In the genomic region with DNA sequence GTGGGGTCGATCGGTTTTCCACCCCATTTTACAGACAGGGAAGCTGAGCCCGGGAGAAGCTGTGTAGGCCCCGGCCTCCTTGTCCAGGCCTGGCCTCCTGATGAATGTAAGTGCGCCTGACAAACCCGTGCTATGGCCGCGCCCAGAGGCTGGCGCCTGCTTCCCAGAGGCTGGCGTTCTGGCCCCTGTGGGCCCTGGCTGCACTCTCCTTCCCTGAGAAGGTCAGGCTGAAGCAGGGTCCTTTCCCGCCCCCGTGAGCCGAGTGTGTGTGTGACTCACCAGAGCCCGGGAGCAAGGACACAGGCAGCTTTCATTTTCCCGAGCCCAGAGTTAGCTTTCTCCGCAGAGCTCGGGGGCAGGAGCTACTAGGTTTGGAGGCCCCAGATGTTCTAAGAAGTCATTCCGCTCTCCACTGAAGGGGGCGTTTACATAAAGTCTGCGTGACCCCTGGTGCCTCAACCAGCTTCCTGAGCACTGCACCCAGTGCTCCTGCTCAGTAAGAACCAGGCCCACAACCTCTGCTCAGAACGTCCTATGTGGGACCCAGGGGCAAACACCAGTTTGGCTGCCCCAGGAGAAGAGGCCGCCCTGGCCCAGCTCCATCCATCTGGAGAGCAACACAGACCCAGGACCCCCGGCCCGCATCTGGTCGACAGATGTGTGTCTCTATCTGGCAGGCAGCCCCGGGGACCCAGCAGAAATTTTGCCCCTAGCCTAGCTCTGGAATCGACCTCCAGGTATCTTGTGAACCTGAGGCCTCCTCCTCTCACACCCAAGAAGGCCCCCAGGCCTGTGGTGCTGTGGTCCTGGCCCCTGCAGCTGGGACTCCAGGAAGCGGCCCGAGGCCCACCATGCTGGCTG, we compare ENCODE assay signal across 22 cellular contexts. TPM values are rescaled to one million over a fixed set of nuclear protein-coding genes. Genes with fewer than 3 reads are reported as not detected.
DNase-seq lines count a peak whose midpoint lies in the region; ATAC-seq and TF ChIP-seq lines count a peak whose summit lies in the region.
"Had no signal": no experiment of that assay in that cellular context is flagged by ENCODE, and none has a peak within 500 bp of the region (broad histone marks: within the 10 kb centered on the region; RNA-seq: fewer than 3 reads in every experiment).

No MANE protein-coding gene starts in this region.

- H3K4me3 ChIP-seq in ACC112 (ENCODE audit: low read depth, low read length) (peak overlapping the region; percentile 3; the same call in 1 of the 2 replicates), foreskin fibroblast (ENCODE audit: low read depth in 1 of 2, low read length in 2 of 2) (no peak overlapping the region), uterus (no peak overlapping the region)
- no peak overlapping the region for H3K4me3 ChIP-seq in effector memory CD4-positive, alpha-beta T cell (ENCODE audit: insufficient read depth, low read depth, low read length, poor library complexity, severe bottlenecking)
- H3K4me3 ChIP-seq: A549, body of pancreas, upper lobe of right lung had no signal

- H3K79me2 ChIP-seq in ACC112 (ENCODE audit: control insufficient read depth, insufficient read depth, low read length, unreplicated experiment) = no peaks in the 10 kb centered on the region

- H3K27me3 ChIP-seq in ACC112 (ENCODE audit: insufficient read depth, low read length) (no peaks in the 10 kb centered on the region), uterus (no peaks in the 10 kb centered on the region)
- H3K27me3 ChIP-seq in effector memory CD4-positive, alpha-beta T cell (replicated peaks; ENCODE audit: control insufficient read depth, insufficient read depth, low read length, poor library complexity, severe bottlenecking) = no peaks in the 10 kb centered on the region
- H3K27me3 ChIP-seq: body of pancreas, upper lobe of right lung had no signal

- TF ChIP-seq CTCF in foreskin fibroblast (IDR thresholded peaks at IDR 0.05; ENCODE audit: low read depth, low read length) (no peak), uterus (IDR thresholded peaks at IDR 0.05) (no peak)

- intact Hi-C loops in uterus (cut with DNase I; ENCODE audit: low total_unique reads) = loop anchor here (10.0 kb wide), 2 partner anchors 226 to 274 kb away; no protein-coding TSS in a partner anchor

- H2AFZ ChIP-seq in ACC112 (ENCODE audit: low read length, unreplicated experiment) = no peak overlapping the region

- H3K27ac ChIP-seq in ACC112 (ENCODE audit: low read depth, low read length) (peak overlapping the region; percentile 8; the same call in 1 of the 2 replicates), uterus (no peak overlapping the region)
- no peak overlapping the region for H3K27ac ChIP-seq in effector memory CD4-positive, alpha-beta T cell (ENCODE audit: insufficient read depth, low read length, poor library complexity, severe bottlenecking)
- H3K27ac ChIP-seq: A549, body of pancreas, epithelial cell of prostate, HL-60, upper lobe of right lung had no signal

- H3K4me1 ChIP-seq in ACC112 (ENCODE audit: control insufficient read depth, insufficient read depth, low read length, unreplicated experiment) = peaks cover 13% of the 10 kb centered on the region
- H3K4me1 ChIP-seq in uterus = no peaks in the 10 kb centered on the region
- H3K4me1 ChIP-seq in effector memory CD4-positive, alpha-beta T cell (ENCODE audit: control insufficient read depth, insufficient read depth, low read length, poor library complexity, severe bottlenecking) = no peaks in the 10 kb centered on the region
- H3K4me1 ChIP-seq: A549 had no signal

- ATAC-seq in GM18858 (IDR thresholded peaks at IDR 0.05; ENCODE audit: unreplicated experiment) = no peak
- ATAC-seq: A549; activated CD4-positive, alpha-beta T cell treated with anti-CD3 and anti-CD28 coated beads for 36 hours; body of pancreas; stimulated activated naive CD8-positive, alpha-beta T cell treated with anti-CD3 and anti-CD28 coated beads, Interleukin-15, amount 100 ng/mL, for 72 hours; upper lobe of right lung had no signal

- no peaks in the 10 kb centered on the region for H3K36me3 ChIP-seq in ACC112 (ENCODE audit: insufficient read depth, low read length)
- no peaks in the 10 kb centered on the region for H3K36me3 ChIP-seq in uterus
- peaks cover 15% of the 10 kb centered on the region for H3K36me3 ChIP-seq in effector memory CD4-positive, alpha-beta T cell (ENCODE audit: control insufficient read depth, insufficient read depth, low read length)

- DNase-seq in GM03348 (ENCODE audit: low spot score) (peak; percentile 29), amniotic epithelial cell (ENCODE audit: low read depth) (peak; percentile 45), foreskin fibroblast (peak; percentile 81 to 91), uterus (no peak), KG1 (lab: John Stamatoyannopoulos, UW) (no peak)
- no peak for DNase-seq in effector memory CD4-positive, alpha-beta T cell
- DNase-seq: activated CD4-positive, alpha-beta T cell treated with anti-CD3 and anti-CD28 coated beads for 36 hours; activated CD8-positive, alpha-beta memory T cell treated with anti-CD3 and anti-CD28 coated beads, Interleukin-2, amount 50 U/mL, for 48 hours; NCI-H748 treated with DMSO at 0.1 percent for 48 hours; nephron progenitor cell; stimulated activated naive CD8-positive, alpha-beta T cell treated with anti-CD3 and anti-CD28 coated beads, Interleukin-15, amount 100 ng/mL, for 72 hours; upper lobe of right lung had no signal

- no peaks in the 10 kb centered on the region for H3K9me3 ChIP-seq in uterus
- H3K9me3 ChIP-seq in effector memory CD4-positive, alpha-beta T cell (ENCODE audit: control insufficient read depth, low read length) = no peaks in the 10 kb centered on the region
- H3K9me3 ChIP-seq: A549, body of pancreas, upper lobe of right lung had no signal

- no peak for TF ChIP-seq POLR2A in uterus (IDR thresholded peaks at IDR 0.05)

RNA-seq across cellular contexts. Expression of a gene that starts 13.6 kb away (rescaled TPM):
- total RNA-seq in uterus = 10 to 100 TPM; 13.1 to 37.2 (median 19.3) TPM

RNA-seq across cellular contexts. Expression of a gene that starts 45.6 kb away (rescaled TPM):
- total RNA-seq in uterus = not detected
- total RNA-seq: activated CD4-positive, alpha-beta T cell treated with anti-CD3 and anti-CD28 coated beads for 36 hours; body of pancreas; G401; kidney epithelial cell; mesenteric fat pad; pulmonary artery endothelial cell; upper lobe of right lung had no signal

Comparison
In these comparisons a context has a peak if more than half of its experiments do, and no peak if none do; other contexts are left out.
1. DNase-seq: peak in GM03348 (single experiment), amniotic epithelial cell (single experiment) and foreskin fibroblast (2 of 2); none in uterus (0 of 2), KG1 (single experiment) and effector memory CD4-positive, alpha-beta T cell (0 of 3).